ENCODE assay signal across 8 cellular contexts in genomic region chr17:29369831-29370735, GRCh38.
DNase-seq lines count a peak whose midpoint lies in the region; ATAC-seq lines count a peak whose summit lies in the region.

No MANE protein-coding gene starts in this region.

- H3K27ac ChIP-seq in cingulate gyrus (ENCODE audit: low read depth, low read length): peak overlapping the region; percentile 34

- peak; percentile 54 for ATAC-seq in HG02870 (IDR thresholded peaks at IDR 0.05; ENCODE audit: unreplicated experiment)
- no peak for ATAC-seq in HG03571 (IDR thresholded peaks at IDR 0.05; ENCODE audit: unreplicated experiment)

- peak; percentile 82 for DNase-seq in D341Med (ENCODE audit: low spot score)
- peak; percentile 60 for DNase-seq in NCI-H446 treated with DMSO at 0.1 percent for 48 hours (lab: John Stamatoyannopoulos, UW)
- DNase-seq in activated CD4-positive, CD25-positive, alpha-beta regulatory T cell treated with anti-CD3 and anti-CD28 coated beads, Interleukin-2, amount 50 U/mL, for 72 hours: peak; percentile 31
- DNase-seq in kidney tubule cell (ENCODE audit: low spot score): peak; percentile 85
- DNase-seq in stimulated activated CD4-positive, alpha-beta T cell treated with anti-CD3 and anti-CD28 coated beads, Interleukin-1b, Interleukin-23, amount 100 ng/mL, for 4 hours (ENCODE audit: low read depth in 2 of 2): peak; percentile 9 to 22

Comparison
In these comparisons a context has a peak if more than half of its experiments do, and no peak if none do; other contexts are left out.
1. DNase-seq: peak in every context shown above with its lines; median percentile 85 in kidney tubule cell; 82 in D341Med; 60 in NCI-H446 treated with DMSO at 0.1 percent for 48 hours; 31 in activated CD4-positive, CD25-positive, alpha-beta regulatory T cell treated with anti-CD3 and anti-CD28 coated beads, Interleukin-2, amount 50 U/mL, for 72 hours; 16 in stimulated activated CD4-positive, alpha-beta T cell treated with anti-CD3 and anti-CD28 coated beads, Interleukin-1b, Interleukin-23, amount 100 ng/mL, for 4 hours.